9 cellular contexts compared by ENCODE assay signal in the genomic region with DNA sequence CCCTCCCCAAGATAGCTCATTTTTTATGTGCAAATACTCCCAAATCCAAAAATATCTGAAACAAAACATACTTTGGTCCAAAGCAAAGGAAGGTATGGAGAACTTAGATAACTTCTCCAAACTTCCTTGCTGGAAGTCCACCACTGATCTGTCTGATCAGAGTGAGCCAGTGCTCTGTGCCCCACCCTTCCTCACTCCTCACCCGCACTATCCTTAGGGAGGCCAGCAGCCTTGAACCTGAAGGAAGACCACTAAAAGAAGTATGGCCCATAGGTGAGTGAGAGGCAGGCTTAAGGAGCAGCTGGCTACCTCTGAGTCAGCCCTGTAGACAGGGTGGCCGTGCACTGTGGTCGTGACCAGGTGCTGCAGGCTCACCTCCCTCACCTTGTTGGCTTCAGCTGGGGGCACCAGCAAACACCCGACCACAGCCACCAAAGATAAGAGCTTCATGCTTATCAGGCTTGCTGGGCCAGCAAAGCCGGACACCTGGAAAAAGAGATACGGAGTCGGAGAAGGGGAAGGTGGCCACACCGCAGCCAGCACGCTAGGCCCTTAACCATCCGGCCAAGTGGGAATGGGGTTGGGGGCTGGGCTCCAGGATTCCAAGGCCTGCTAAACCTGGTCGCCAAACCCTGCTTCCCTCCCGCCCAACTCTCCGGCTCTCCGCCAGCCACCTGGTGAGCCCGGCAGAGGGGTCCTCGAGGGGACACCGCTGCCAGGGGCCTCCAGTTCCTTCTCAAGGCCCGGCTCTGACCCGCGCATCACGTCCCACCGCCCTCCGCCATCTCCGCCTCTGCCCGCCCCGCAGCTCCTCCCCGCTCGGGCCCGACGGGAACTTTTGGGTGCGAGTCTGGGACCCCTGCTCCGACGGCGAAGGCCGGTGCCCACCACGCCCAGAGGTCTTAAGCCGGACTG. TPM values are rescaled to one million over a fixed set of nuclear protein-coding genes. Genes with fewer than 3 reads are reported as not detected.
A peak's percentile ranks its signal among the peaks of the same experiment; 100 is the strongest.
DNase-seq lines count a peak whose midpoint lies in the region; ATAC-seq and TF ChIP-seq lines count a peak whose summit lies in the region.
"Had no signal": no experiment of that assay in that cellular context is flagged by ENCODE, and none has a peak within 500 bp of the region (broad histone marks: within the 10 kb centered on the region; RNA-seq: fewer than 3 reads in every experiment).

No MANE protein-coding gene starts in this region.

- H3K36me3 ChIP-seq in neutrophil: peaks cover 15% of the 10 kb centered on the region

- intact Hi-C loops in posterior vena cava (cut with DNase I): no loop called here

- no peaks in the 10 kb centered on the region for H3K9me3 ChIP-seq in neutrophil

- H3K27ac ChIP-seq in neutrophil: peak overlapping the region; percentile 21

- H3K27me3 ChIP-seq in neutrophil: no peaks in the 10 kb centered on the region

- peaks cover 13 to 19% of the 10 kb centered on the region in 2 experiments for H3K4me1 ChIP-seq in neutrophil (ENCODE audit: control insufficient read depth in 1 of 2, insufficient read depth in 1 of 2, low read depth in 1 of 2, low read length in 1 of 2)

- peak; percentile 73 for ATAC-seq in GM19463 (IDR thresholded peaks at IDR 0.05; ENCODE audit: unreplicated experiment)
- peak; percentile 58 for ATAC-seq in HG03457 (IDR thresholded peaks at IDR 0.05; ENCODE audit: unreplicated experiment)
- ATAC-seq in SK-N-SH treated with all-trans-retinoic acid at 6 μM for 48 hours: peak; percentile 94
- peak; percentile 69 for ATAC-seq in esophagus mucosa

- DNase-seq in NCI-H1417 (lab: John Stamatoyannopoulos, UW) (peak; percentile 13 to 87 (median 86)), NCI-H1417 treated with DMSO at 0.1 percent for 48 hours (lab: John Stamatoyannopoulos, UW) (no peak), posterior vena cava (ENCODE audit: low spot score) (no peak)

- TF ChIP-seq CTCF in neutrophil (IDR thresholded peaks at IDR 0.05): no peak

- H3K4me3 ChIP-seq in neutrophil (ENCODE audit: low read depth in 1 of 2, low read length in 1 of 2): peak overlapping the region; percentile 59 to 76

TF ChIP-seq in SK-N-SH treated with all-trans-retinoic acid at 6 μM for 48 hours, 23 proteins besides CTCF, POLR2A, EP300 and RAD21:
- TF ChIP-seq ARNTL (CRISPR knock-in tag; IDR thresholded peaks at IDR 0.05; ENCODE audit: borderline replicate concordance, low read depth): no peak
- TF ChIP-seq ZC3H10 (CRISPR knock-in tag; IDR thresholded peaks at IDR 0.05): 0 out of 2 replicates have a peak, but pooled peaks have one; percentile 55
- TF ChIP-seq ZNF8 (CRISPR knock-in tag; IDR thresholded peaks at IDR 0.05): no peak
- TF ChIP-seq ZNF70 (CRISPR knock-in tag; IDR thresholded peaks at IDR 0.05): no peak

RNA-seq across cellular contexts. Expression of a gene that starts 0.5 kb away (rescaled TPM):
- total RNA-seq in esophagus mucosa: 28.2 TPM
- total RNA-seq in posterior vena cava: 10 to 100 TPM; 35.5 to 54.9 TPM

RNA-seq across cellular contexts. Expression of a gene that starts 26.7 kb away (rescaled TPM):
- not detected for total RNA-seq in esophagus mucosa
- not detected for total RNA-seq in posterior vena cava
- total RNA-seq: glomerular endothelial cell had no signal

RNA-seq across cellular contexts. Expression of a gene that starts 36.9 kb away (rescaled TPM):
- total RNA-seq in esophagus mucosa: 0.12 TPM
- 1 to 10 TPM in 1 of 2 donors, under 1 TPM in 1; 0.90 to 3.4 TPM for total RNA-seq in posterior vena cava
- total RNA-seq: glomerular endothelial cell had no signal

RNA-seq across cellular contexts. Expression of a gene that starts 41.5 kb away (rescaled TPM):
- total RNA-seq in esophagus mucosa: not detected
- total RNA-seq in posterior vena cava: under 1 TPM; 0.05 to 0.14 TPM
- total RNA-seq: glomerular endothelial cell had no signal

Comparison
In these comparisons a context has a peak if more than half of its experiments do, and no peak if none do; other contexts are left out.
1. DNase-seq: peak in NCI-H1417 (3 of 3); none in NCI-H1417 treated with DMSO at 0.1 percent for 48 hours (single experiment) and posterior vena cava (single experiment).
2. Peak in every context shown above with its lines, with median percentiles within 50 percentile points of each other: ATAC-seq.